8 cellular contexts compared by ENCODE assay signal in the genomic region with DNA sequence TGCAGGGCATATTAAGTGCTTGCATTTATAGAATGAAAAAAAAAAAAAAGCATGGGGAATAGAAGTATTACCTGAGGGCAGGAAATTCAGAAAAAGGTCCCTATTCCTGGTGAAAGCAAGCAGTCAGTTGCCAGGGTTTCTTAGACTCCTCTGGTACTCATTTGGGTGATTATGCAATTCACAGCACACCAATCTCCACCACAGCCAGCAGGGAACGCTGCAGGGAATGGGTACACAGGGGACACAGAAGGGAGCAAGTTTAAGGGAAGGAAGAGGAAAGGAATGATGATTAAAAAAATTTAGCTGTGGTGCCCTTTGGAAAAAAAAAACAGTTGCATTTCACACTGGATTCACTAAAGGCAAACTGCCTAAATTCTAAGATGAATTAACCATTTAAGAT. TPM values are rescaled to one million over a fixed set of nuclear protein-coding genes. Genes with fewer than 3 reads are reported as not detected.
DNase-seq lines count a peak whose midpoint lies in the region; TF ChIP-seq lines count a peak whose summit lies in the region.

No MANE protein-coding gene starts in this region.

- TF ChIP-seq CTCF in A673 (conservative IDR thresholded peaks at IDR 0.05; ENCODE audit: low read depth, low read length) = peak; percentile 70
- TF ChIP-seq CTCF in GM20000 (IDR thresholded peaks at IDR 0.05; ENCODE audit: extremely low read depth, missing control alignments) = peak; percentile 3
- peak; percentile 60 for TF ChIP-seq CTCF in fibroblast of the aortic adventitia (IDR thresholded peaks at IDR 0.05; ENCODE audit: insufficient read depth, low read length)

- BruUV-seq in A673 (replicated peaks; lab: Mats Ljungman, UMichigan) = no TSS peak

- POLR2A ChIA-PET in A673 (lab: Charles Lee; ENCODE audit: low non-redundant PET) = no interaction called here

- peak overlapping the region; percentile 10 for H3K4me3 ChIP-seq in A673 (ENCODE audit: low read depth, low read length, poor library complexity, severe bottlenecking)
- no peak overlapping the region for H3K4me3 ChIP-seq in SJCRH30
- H3K4me3 ChIP-seq in fibroblast of the aortic adventitia (ENCODE audit: low read depth, low read length) = no peak overlapping the region

- peak overlapping the region; percentile 87 for H3K27ac ChIP-seq in A673 (ENCODE audit: low read depth, low read length, poor library complexity, severe bottlenecking)
- H3K27ac ChIP-seq in SJCRH30 = no peak overlapping the region

- CTCF ChIA-PET in A673 (lab: Charles Lee) = interaction anchor here (0.7 kb wide), 1 partner anchor 72 kb away, joined by 4 read pairs; the partner anchor contains the start of gene ACTR6

- H3K36me3 ChIP-seq in A673 (ENCODE audit: insufficient read depth, low read length, poor library complexity, severe bottlenecking) (no peaks in the 10 kb centered on the region), SJCRH30 (no peaks in the 10 kb centered on the region)

- H3K27me3 ChIP-seq in A673 (replicated peaks; ENCODE audit: insufficient read depth, low read depth, low read length, poor library complexity) = no peaks in the 10 kb centered on the region
- no peaks in the 10 kb centered on the region for H3K27me3 ChIP-seq in SJCRH30

- DNase-seq in A673 (ENCODE audit: low spot score) (peak; percentile 93), GM20000 (ENCODE audit: low spot score) (no peak), SJCRH30 (peak; percentile 22 to 40), fibroblast of the aortic adventitia (ENCODE audit: low read depth) (peak; percentile 57), renal cortical epithelial cell (ENCODE audit: low read depth) (peak; percentile 65), amniotic stem cell (lab: John Stamatoyannopoulos, UW) (no peak), NCI-H187 (lab: John Stamatoyannopoulos, UW) (no peak)
- no peak for DNase-seq in activated T-cell treated with anti-CD3 and anti-CD28 coated beads, Interleukin-2, amount 50 U/mL, for 48 hours

- intact Hi-C loops in A673 (cut with micrococcal nuclease; ENCODE audit: unreplicated experiment) = loop anchor here (5.0 kb wide), 1 partner anchor 74 kb away; the partner anchor contains the start of gene ACTR6

- H3K4me1 ChIP-seq in A673 (ENCODE audit: insufficient read depth, low read length, poor library complexity, severe bottlenecking) (peaks cover 44% of the 10 kb centered on the region), SJCRH30 (0 out of 2 replicates have a peak, but pooled peaks cover 4% of the 10 kb centered on the region)

- H3K9me3 ChIP-seq in A673 (ENCODE audit: low read depth, low read length, poor library complexity, severe bottlenecking) (no peaks in the 10 kb centered on the region), SJCRH30 (replicated peaks) (no peaks in the 10 kb centered on the region)

RNA-seq across cellular contexts. Expression of gene BLTP3B, which starts 14.2 kb away (rescaled TPM):
- total RNA-seq in A673 (2021) (31.6 and 31.8 TPM in 2 replicates), fibroblast of the aortic adventitia (ENCODE audit: low replicate concordance) (54.7 and 72.9 TPM in 2 replicates), renal cortical epithelial cell (23.3 and 30.0 TPM in 2 replicates)
- 27.1 and 33.6 TPM in 2 replicates for total RNA-seq in SJCRH30 (2014; rRNA removed; shearing (Covaris generic))

Comparison
In these comparisons a context has a peak if more than half of its experiments do, and no peak if none do; other contexts are left out.
1. DNase-seq: peak in A673 (single experiment), SJCRH30 (2 of 2), fibroblast of the aortic adventitia (single experiment) and renal cortical epithelial cell (single experiment); none in GM20000 (single experiment), amniotic stem cell (single experiment), NCI-H187 (0 of 2) and activated T-cell treated with anti-CD3 and anti-CD28 coated beads, Interleukin-2, amount 50 U/mL, for 48 hours (0 of 2).
2. CTCF ChIP-seq: peak in every context shown above with its lines; median percentile 70 in A673; 60 in fibroblast of the aortic adventitia; 3 in GM20000.